ENCODE assay signal across 19 cellular contexts in the genomic region with DNA sequence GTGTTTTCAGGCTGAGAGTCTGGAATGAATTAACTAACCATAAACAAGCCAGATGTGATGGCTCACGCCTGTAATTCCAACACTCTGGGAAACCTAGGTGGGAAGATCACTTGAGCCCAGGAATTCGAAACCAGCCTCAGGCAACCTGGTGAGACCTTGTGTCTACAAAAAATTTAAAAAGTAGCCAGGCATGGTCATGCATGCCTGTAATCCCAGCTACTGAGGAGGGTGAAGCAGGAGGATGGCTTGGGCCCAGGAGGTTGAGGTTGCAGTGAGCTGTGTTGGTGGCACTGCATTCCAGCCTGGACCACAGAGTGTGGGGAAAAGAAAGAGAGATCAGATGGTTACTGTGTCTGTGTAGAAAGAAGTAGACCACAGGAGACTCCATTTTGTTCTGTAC. TPM values are rescaled to one million over a fixed set of nuclear protein-coding genes. Genes with fewer than 3 reads are reported as not detected.
DNase-seq lines count a peak whose midpoint lies in the region; ATAC-seq and TF ChIP-seq lines count a peak whose summit lies in the region.
"Had no signal": no experiment of that assay in that cellular context is flagged by ENCODE, and none has a peak within 500 bp of the region (broad histone marks: within the 10 kb centered on the region; RNA-seq: fewer than 3 reads in every experiment).

No MANE protein-coding gene starts in this region.

- intact Hi-C loops in CD4-positive, alpha-beta memory T cell (cut with micrococcal nuclease) = no loop called here

- peaks cover 28% of the 10 kb centered on the region for H3K36me3 ChIP-seq in CD4-positive, alpha-beta memory T cell (ENCODE audit: insufficient read depth, low read length)

- CTCF ChIA-PET in CD4-positive, alpha-beta memory T cell (lab: Charles Lee; ENCODE audit: partially characterized antibody) = no interaction called here

- H3K4me1 Mint-ChIP-seq in CD4-positive, alpha-beta memory T cell = peaks cover 0 to 12% (median 9%) of the 10 kb centered on the region in 4 donors
- H3K4me1 Mint-ChIP-seq in HFFc6 (ENCODE audit: low read depth) (peaks cover 32% of the 10 kb centered on the region), chondrocyte (ENCODE audit: low read depth) (peaks cover 10% of the 10 kb centered on the region), naive B cell (peaks cover under 1 to 3% (median 3%) of the 10 kb centered on the region in 3 donors)
- H3K4me1 Mint-ChIP-seq: neural crest cell had no signal

- H3K4me3 Mint-ChIP-seq in CD4-positive, alpha-beta memory T cell = no peak overlapping the region
- no peak overlapping the region for H3K4me3 Mint-ChIP-seq in HFFc6
- H3K4me3 Mint-ChIP-seq in chondrocyte (ENCODE audit: unreplicated experiment) = no peak overlapping the region
- no peak overlapping the region for H3K4me3 Mint-ChIP-seq in naive B cell
- H3K4me3 Mint-ChIP-seq: activated CD8-positive, alpha-beta memory T cell treated with anti-CD3 and anti-CD28 coated beads, Interleukin-2, amount 10 ng/mL, durations not matched to agents 7 days and 5 days; activated naive CD4-positive, alpha-beta T cell treated with anti-CD3 and anti-CD28 coated beads, Interleukin-2, amount 50 U/mL, for 24 hours; neural crest cell had no signal

- H3K27me3 ChIP-seq in CD4-positive, alpha-beta memory T cell (ENCODE audit: insufficient read depth, low read length) = no peaks in the 10 kb centered on the region
- H3K27me3 ChIP-seq: left lung had no signal

- TF ChIP-seq CTCF in HFFc6 (IDR thresholded peaks at IDR 0.05) (no peak), chondrocyte (IDR thresholded peaks at IDR 0.05) (no peak), coronary artery (IDR thresholded peaks at IDR 0.05) (no peak)

- POLR2A ChIA-PET in CD4-positive, alpha-beta memory T cell (lab: Charles Lee; ENCODE audit: partially characterized antibody) = no interaction called here

- no peaks in the 10 kb centered on the region for H3K4me1 ChIP-seq in CD4-positive, alpha-beta memory T cell (ENCODE audit: insufficient read depth, low read length)
- H3K4me1 ChIP-seq: left lung had no signal

- no peaks in the 10 kb centered on the region for H3K9me3 ChIP-seq in CD4-positive, alpha-beta memory T cell (ENCODE audit: control insufficient read depth in 1 of 2, low read length in 2 of 2)

- H3K36me3 Mint-ChIP-seq in CD4-positive, alpha-beta memory T cell = peaks cover 57 to 79% of the 10 kb centered on the region in 2 donors
- H3K36me3 Mint-ChIP-seq in HFFc6 (ENCODE audit: low read depth) = peaks cover 49% of the 10 kb centered on the region
- H3K36me3 Mint-ChIP-seq in chondrocyte (ENCODE audit: low read depth) = peaks cover 45% of the 10 kb centered on the region
- peaks cover 33 to 38% of the 10 kb centered on the region in 2 donors for H3K36me3 Mint-ChIP-seq in naive B cell

- no peak overlapping the region for H3K4me3 ChIP-seq in CD4-positive, alpha-beta memory T cell (ENCODE audit: low read length in 2 of 2)
- H3K4me3 ChIP-seq in coronary artery = no peak overlapping the region
- H3K4me3 ChIP-seq: left lung had no signal

- DNase-seq in CD4-positive, alpha-beta memory T cell = no peak
- DNase-seq in HFFc6 = peak; percentile 78
- DNase-seq in chondrocyte (ENCODE audit: low spot score) = no peak
- no peak for DNase-seq in naive B cell
- no peak for DNase-seq in coronary artery (ENCODE audit: low spot score)
- DNase-seq in T-helper 9 cell = no peak
- DNase-seq in NCI-H128 (lab: John Stamatoyannopoulos, UW; ENCODE audit: unreplicated experiment) = no peak
- DNase-seq: activated CD8-positive, alpha-beta memory T cell treated with anti-CD3 and anti-CD28 coated beads, Interleukin-2, amount 10 ng/mL, durations not matched to agents 7 days and 5 days; head of caudate nucleus; left lung; NCI-H187; NCI-H748 treated with DMSO at 0.1 percent for 48 hours; Right ventricle myocardium superior; small intestine; substantia nigra had no signal

- peaks cover 0 to 22% (median 15%) of the 10 kb centered on the region in 8 donors for H3K9me3 Mint-ChIP-seq in CD4-positive, alpha-beta memory T cell
- peaks cover 16% of the 10 kb centered on the region for H3K9me3 Mint-ChIP-seq in HFFc6
- peaks cover 22% of the 10 kb centered on the region for H3K9me3 Mint-ChIP-seq in chondrocyte (ENCODE audit: low read depth)
- H3K9me3 Mint-ChIP-seq in naive B cell = peaks cover 5 to 24% (median 22%) of the 10 kb centered on the region in 7 donors

- peak overlapping the region in 4 of 7 donors; percentile 6 to 80 (median 61) for H3K27ac Mint-ChIP-seq in CD4-positive, alpha-beta memory T cell
- H3K27ac Mint-ChIP-seq in HFFc6 (peak overlapping the region; percentile 87), chondrocyte (ENCODE audit: unreplicated experiment) (peak overlapping the region; percentile 27), naive B cell (peak overlapping the region in 4 of 6 donors; percentile 11 to 80 (median 44))
- H3K27ac Mint-ChIP-seq: activated CD8-positive, alpha-beta memory T cell treated with anti-CD3 and anti-CD28 coated beads, Interleukin-2, amount 10 ng/mL, durations not matched to agents 7 days and 5 days had no signal

- no peak for ATAC-seq in naive B cell (ENCODE audit: low read depth in 2 of 2)
- ATAC-seq in activated CD4-positive, CD25-positive, alpha-beta regulatory T cell treated with anti-CD3 and anti-CD28 coated beads, Interleukin-2, amount 50 U/mL, for 24 hours = no peak
- ATAC-seq: activated CD8-positive, alpha-beta memory T cell treated with anti-CD3 and anti-CD28 coated beads, Interleukin-2, amount 10 ng/mL, durations not matched to agents 7 days and 5 days; left lung had no signal

- no peaks in the 10 kb centered on the region for H3K27me3 Mint-ChIP-seq in CD4-positive, alpha-beta memory T cell
- H3K27me3 Mint-ChIP-seq in HFFc6 (ENCODE audit: insufficient read depth) (no peaks in the 10 kb centered on the region), chondrocyte (ENCODE audit: low read depth) (no peaks in the 10 kb centered on the region), naive B cell (no peaks in the 10 kb centered on the region)
- H3K27me3 Mint-ChIP-seq: activated CD8-positive, alpha-beta memory T cell treated with anti-CD3 and anti-CD28 coated beads, Interleukin-2, amount 10 ng/mL, durations not matched to agents 7 days and 5 days; activated naive CD4-positive, alpha-beta T cell treated with anti-CD3 and anti-CD28 coated beads, Interleukin-2, amount 50 U/mL, for 24 hours had no signal

- H3K27ac ChIP-seq in CD4-positive, alpha-beta memory T cell (ENCODE audit: low read depth, low read length) = no peak overlapping the region
- H3K27ac ChIP-seq in coronary artery = no peak overlapping the region
- H3K27ac ChIP-seq: KMS-11, left lung had no signal

RNA-seq across cellular contexts. Expression of a gene that starts 37.9 kb away (rescaled TPM):
- 100 to 1,000 TPM; 128 to 131 TPM for total RNA-seq in CD4-positive, alpha-beta memory T cell
- polyA plus RNA-seq in CD4-positive, alpha-beta memory T cell = 10 to 100 TPM; 56.4 to 91.4 TPM
- 100 to 1,000 TPM in 5 of 6 experiments, 10 to 100 TPM in 1; 76.7 to 144 (median 132) TPM for total RNA-seq in HFFc6 (2021; fragmentation: NEBNext Ultra II Directional; extraction: Animal tissue kit (Norgen Biotek cat#: 25700))
- 43.2 to 53.0 TPM (median 46.7 TPM) in 3 replicates for total RNA-seq in chondrocyte
- polyA plus RNA-seq in naive B cell (ENCODE audit: low read depth in 6 of 6) = 10 to 100 TPM; 32.5 to 61.2 (median 52.2) TPM

Comparison
In these comparisons a context has a peak if more than half of its experiments do, and no peak if none do; other contexts are left out.
1. H3K27ac Mint-ChIP-seq: peak in every context shown above with its lines; median percentile 87 in HFFc6; 61 in CD4-positive, alpha-beta memory T cell; 44 in naive B cell; 27 in chondrocyte.